ENCODE assay signal across 9 cellular contexts in the genomic region with DNA sequence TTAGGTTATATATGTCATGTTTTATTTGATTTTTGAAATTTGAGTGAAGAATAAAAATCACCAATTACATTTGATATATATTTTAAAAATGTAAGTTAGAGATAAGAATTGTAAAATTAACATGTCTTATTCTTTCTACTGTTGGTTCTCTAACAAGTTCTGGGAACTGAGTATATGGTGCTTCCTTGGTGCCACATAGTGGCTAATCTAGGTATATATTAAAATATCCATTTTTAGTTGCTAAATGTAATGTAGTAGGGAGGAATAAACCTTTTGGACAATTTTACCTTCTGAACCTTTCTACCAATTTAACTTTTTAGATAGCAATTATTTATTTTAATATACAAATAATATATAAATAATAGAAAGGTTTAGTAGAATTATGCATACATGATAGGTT. TPM values are rescaled to one million over a fixed set of nuclear protein-coding genes. Genes with fewer than 3 reads are reported as not detected.
DNase-seq lines count a peak whose midpoint lies in the region; ATAC-seq and TF ChIP-seq lines count a peak whose summit lies in the region.
"Had no signal": no experiment of that assay in that cellular context is flagged by ENCODE, and none has a peak within 500 bp of the region (broad histone marks: within the 10 kb centered on the region; RNA-seq: fewer than 3 reads in every experiment).

No MANE protein-coding gene starts in this region.

- no peak overlapping the region for H3K27ac Mint-ChIP-seq in nephron
- no peak overlapping the region for H3K27ac Mint-ChIP-seq in activated naive CD4-positive, alpha-beta T cell treated with anti-CD3 and anti-CD28 coated beads for 36 hours
- H3K27ac Mint-ChIP-seq in naive thymus-derived CD8-positive, alpha-beta T cell: no peak overlapping the region
- H3K27ac Mint-ChIP-seq: activated naive CD4-positive, alpha-beta T cell treated with anti-CD3 and anti-CD28 coated beads, Interleukin-2, amount 50 U/mL, for 72 hours had no signal

- no peak overlapping the region for H3K4me3 Mint-ChIP-seq in nephron
- H3K4me3 Mint-ChIP-seq in activated naive CD4-positive, alpha-beta T cell treated with anti-CD3 and anti-CD28 coated beads for 36 hours: no peak overlapping the region
- no peak overlapping the region for H3K4me3 Mint-ChIP-seq in naive thymus-derived CD8-positive, alpha-beta T cell

- no peaks in the 10 kb centered on the region for H3K4me1 ChIP-seq in cardiac muscle cell (ENCODE audit: low read depth)

- TF ChIP-seq CTCF in cardiac muscle cell (IDR thresholded peaks at IDR 0.05; ENCODE audit: low read depth, low read length): peak; percentile 48
- peak; percentile 49 for TF ChIP-seq CTCF in choroid plexus epithelial cell (conservative IDR thresholded peaks at IDR 0.05; ENCODE audit: low read depth, low read length)
- peak; percentile 52 to 75 (median 56) for TF ChIP-seq CTCF in nephron (IDR thresholded peaks at IDR 0.05; ENCODE audit: unreplicated experiment in 3 of 3)

- no peak overlapping the region for H3K27ac ChIP-seq in cardiac muscle cell

- no peaks in the 10 kb centered on the region for H3K36me3 ChIP-seq in cardiac muscle cell

- H3K27me3 ChIP-seq in cardiac muscle cell: no peaks in the 10 kb centered on the region

- ATAC-seq in Right ventricle myocardium inferior: no peak
- peak; percentile 76 for ATAC-seq in HG02840 (IDR thresholded peaks at IDR 0.05; ENCODE audit: low FRiP score, unreplicated experiment)
- no peak for ATAC-seq in naive thymus-derived CD8-positive, alpha-beta T cell

- H3K4me3 ChIP-seq in cardiac muscle cell: no peak overlapping the region
- H3K4me3 ChIP-seq in choroid plexus epithelial cell (ENCODE audit: low read depth, low read length): no peak overlapping the region

- H3K4me1 Mint-ChIP-seq in nephron: no peaks in the 10 kb centered on the region
- H3K4me1 Mint-ChIP-seq in activated naive CD4-positive, alpha-beta T cell treated with anti-CD3 and anti-CD28 coated beads for 36 hours (ENCODE audit: low read depth): no peaks in the 10 kb centered on the region
- H3K4me1 Mint-ChIP-seq in naive thymus-derived CD8-positive, alpha-beta T cell: no peaks in the 10 kb centered on the region

- intact Hi-C loops in Right ventricle myocardium inferior (cut with DNase I): loop anchor here (5.0 kb wide), 2 partner anchors 110 to 165 kb away; partner anchors contain the start of gene STEAP1
- intact Hi-C loops in activated naive CD4-positive, alpha-beta T cell treated with anti-CD3 and anti-CD28 coated beads for 36 hours (cut with micrococcal nuclease): loop anchor here (1.0 to 5.0 kb wide), 4 partner anchors 17 to 165 kb away; partner anchors contain the start of genes CFAP69 and STEAP1

- no peaks in the 10 kb centered on the region for H3K9me3 Mint-ChIP-seq in nephron
- no peaks in the 10 kb centered on the region for H3K9me3 Mint-ChIP-seq in activated naive CD4-positive, alpha-beta T cell treated with anti-CD3 and anti-CD28 coated beads for 36 hours
- H3K9me3 Mint-ChIP-seq in naive thymus-derived CD8-positive, alpha-beta T cell: no peaks in the 10 kb centered on the region
- H3K9me3 Mint-ChIP-seq: activated naive CD4-positive, alpha-beta T cell treated with anti-CD3 and anti-CD28 coated beads, Interleukin-2, amount 50 U/mL, for 72 hours had no signal

- peak in 1 of 2 donors; percentile 67 for DNase-seq in cardiac muscle cell (ENCODE audit: low read depth in 1 of 2, low spot score in 1 of 2)
- no peak for DNase-seq in Right ventricle myocardium inferior (ENCODE audit: missing footprints)
- peak; percentile 35 for DNase-seq in NCI-H2227 (lab: John Stamatoyannopoulos, UW; ENCODE audit: unreplicated experiment)
- peak; percentile 73 for DNase-seq in choroid plexus epithelial cell (ENCODE audit: low read depth)
- no peak for DNase-seq in activated naive CD4-positive, alpha-beta T cell treated with anti-CD3 and anti-CD28 coated beads for 36 hours
- DNase-seq in naive thymus-derived CD8-positive, alpha-beta T cell: no peak

- CTCF ChIA-PET in activated naive CD4-positive, alpha-beta T cell treated with anti-CD3 and anti-CD28 coated beads for 36 hours (lab: Charles Lee): interaction anchor here (2.7 kb wide), 1 partner anchor 109 kb away, joined by 21 read pairs; the partner anchor contains the start of gene STEAP1

- POLR2A ChIA-PET in naive thymus-derived CD8-positive, alpha-beta T cell (lab: Charles Lee): no interaction called here

- no peaks in the 10 kb centered on the region for H3K9me3 ChIP-seq in cardiac muscle cell (ENCODE audit: low read depth)

- no peaks in the 10 kb centered on the region for H3K36me3 Mint-ChIP-seq in nephron (ENCODE audit: low read depth)
- no peaks in the 10 kb centered on the region for H3K36me3 Mint-ChIP-seq in activated naive CD4-positive, alpha-beta T cell treated with anti-CD3 and anti-CD28 coated beads for 36 hours (ENCODE audit: low read depth)
- no peaks in the 10 kb centered on the region for H3K36me3 Mint-ChIP-seq in naive thymus-derived CD8-positive, alpha-beta T cell
- H3K36me3 Mint-ChIP-seq: activated naive CD4-positive, alpha-beta T cell treated with anti-CD3 and anti-CD28 coated beads, Interleukin-2, amount 50 U/mL, for 72 hours had no signal

- peaks cover 3% of the 10 kb centered on the region for H3K27me3 Mint-ChIP-seq in nephron (ENCODE audit: low read depth)
- peaks cover 3% of the 10 kb centered on the region for H3K27me3 Mint-ChIP-seq in activated naive CD4-positive, alpha-beta T cell treated with anti-CD3 and anti-CD28 coated beads for 36 hours (ENCODE audit: low read depth)
- H3K27me3 Mint-ChIP-seq in naive thymus-derived CD8-positive, alpha-beta T cell: peaks cover 0 to 13% (median under 1%) of the 10 kb centered on the region in 5 donors

RNA-seq across cellular contexts. Expression of gene CFAP69, which starts 17.5 kb away (rescaled TPM):
- total RNA-seq in cardiac muscle cell (4.3 and 19.2 TPM in 2 replicates), Right ventricle myocardium inferior (1.6 TPM)
- polyA plus RNA-seq in cardiac muscle cell: 2.5 and 3.9 TPM in 2 replicates
- under 1 TPM; 0.25 to 0.31 TPM for total RNA-seq in activated naive CD4-positive, alpha-beta T cell treated with anti-CD3 and anti-CD28 coated beads for 36 hours
- under 1 TPM; 0.39 to 0.77 TPM for total RNA-seq in naive thymus-derived CD8-positive, alpha-beta T cell
- polyA plus RNA-seq in naive thymus-derived CD8-positive, alpha-beta T cell: not detected

RNA-seq across cellular contexts. Expression of gene STEAP2, which starts 50.9 kb away (rescaled TPM):
- total RNA-seq in cardiac muscle cell (2.9 and 3.4 TPM in 2 replicates), Right ventricle myocardium inferior (10.8 TPM)
- polyA plus RNA-seq in cardiac muscle cell: 2.0 and 2.1 TPM in 2 replicates
- not detected for total RNA-seq in activated naive CD4-positive, alpha-beta T cell treated with anti-CD3 and anti-CD28 coated beads for 36 hours
- not detected for total RNA-seq in naive thymus-derived CD8-positive, alpha-beta T cell
- polyA plus RNA-seq in naive thymus-derived CD8-positive, alpha-beta T cell: not detected
- total RNA-seq: activated naive CD4-positive, alpha-beta T cell treated with anti-CD3 and anti-CD28 coated beads, Interleukin-2, amount 50 U/mL, for 72 hours had no signal

RNA-seq across cellular contexts. Expression of gene FAM237B, which starts 58.7 kb away (rescaled TPM):
- not detected in 2 replicates for total RNA-seq in cardiac muscle cell
- polyA plus RNA-seq in cardiac muscle cell: not detected in 2 replicates
- total RNA-seq in Right ventricle myocardium inferior: not detected
- not detected for total RNA-seq in activated naive CD4-positive, alpha-beta T cell treated with anti-CD3 and anti-CD28 coated beads for 36 hours
- total RNA-seq in naive thymus-derived CD8-positive, alpha-beta T cell: not detected
- polyA plus RNA-seq in naive thymus-derived CD8-positive, alpha-beta T cell: not detected
- total RNA-seq: activated naive CD4-positive, alpha-beta T cell treated with anti-CD3 and anti-CD28 coated beads, Interleukin-2, amount 50 U/mL, for 72 hours had no signal

Comparison
In these comparisons a context has a peak if more than half of its experiments do, and no peak if none do; other contexts are left out.
1. DNase-seq: peak in NCI-H2227 (single experiment) and choroid plexus epithelial cell (single experiment); none in Right ventricle myocardium inferior (single experiment), activated naive CD4-positive, alpha-beta T cell treated with anti-CD3 and anti-CD28 coated beads for 36 hours (single experiment) and naive thymus-derived CD8-positive, alpha-beta T cell (0 of 10).
2. Peak in every context shown above with its lines, with median percentiles within 50 percentile points of each other: CTCF ChIP-seq.